ENCODE assay signal across 34 cellular contexts in genomic region chr1:45177452-45177851, GRCh38. TPM values are rescaled to one million over a fixed set of nuclear protein-coding genes. Genes with fewer than 3 reads are reported as not detected.
A peak's percentile ranks its signal among the peaks of the same experiment; 100 is the strongest.
DNase-seq lines count a peak whose midpoint lies in the region; ATAC-seq, FAIRE-seq and TF ChIP-seq lines count a peak whose summit lies in the region.
"Had no signal": no experiment of that assay in that cellular context is flagged by ENCODE, and none has a peak within 500 bp of the region (broad histone marks: within the 10 kb centered on the region; RNA-seq: fewer than 3 reads in every experiment).

No MANE protein-coding gene starts in this region.

- H3K36me3 ChIP-seq in K562 (ENCODE audit: control insufficient read depth, insufficient read depth, low read length) (no peaks in the 10 kb centered on the region), prostate gland (no peaks in the 10 kb centered on the region)
- H3K36me3 ChIP-seq: left ventricle myocardium inferior, stomach had no signal

- H3K27ac ChIP-seq in K562 (ENCODE audit: extremely low read depth, low read depth, low read length) = no peak overlapping the region
- H3K27ac ChIP-seq in prostate gland = no peak overlapping the region
- H3K27ac ChIP-seq: left ventricle myocardium inferior, stomach had no signal

- no TSS peak for BruUV-seq in K562 (replicated peaks; lab: Mats Ljungman, UMichigan)

- CTCF ChIA-PET in K562 (lab: Yijun Ruan, JAX; ENCODE audit: low intra/inter-chr PET ratio) = interaction anchor here (0.5 kb wide), 1 partner anchor 469 kb away, joined by 3 read pairs; no protein-coding TSS in a partner anchor
- CTCF ChIA-PET in GM10248 (lab: Yijun Ruan, JAX) = no interaction called here

- DNase-seq in ELR (ENCODE audit: low read depth) (peak; percentile 41), LHCN-M2 (ENCODE audit: low read depth) (peak; percentile 8), K562 (ENCODE audit: extremely low read depth in 1 of 4, low spot score in 3 of 4) (no peak), fibroblast of the aortic adventitia (ENCODE audit: low read depth) (peak; percentile 10), ureter (ENCODE audit: low spot score) (no peak), GM10248 (ENCODE audit: extremely low spot score) (no peak), prostate gland (ENCODE audit: low spot score) (no peak), mucosa of gallbladder (ENCODE audit: low spot score) (no peak)
- DNase-seq: ACHN; activated CD4-positive, alpha-beta memory T cell treated with anti-CD3 and anti-CD28 coated beads, Interleukin-2, amount 10 ng/mL, durations not matched to agents 7 days and 5 days; activated CD8-positive, alpha-beta memory T cell treated with anti-CD3 and anti-CD28 coated beads, Interleukin-2, amount 50 U/mL, for 48 hours; activated naive CD4-positive, alpha-beta T cell treated with anti-CD3 and anti-CD28 coated beads, Interleukin-2, amount 10 ng/mL, durations not matched to agents 7 days and 5 days; amniotic stem cell; CD4-positive, alpha-beta memory T cell; DND-41; head of caudate nucleus; islet precursor cell; Karpas-422; left ventricle myocardium inferior; mesendoderm; NCI-H1092 treated with DMSO at 0.1 percent for 48 hours; NCI-H1694 treated with DMSO at 0.1 percent for 48 hours; NCI-H2171 treated with DMSO at 0.1 percent for 48 hours; NCI-H510A treated with DMSO at 0.1 percent for 48 hours; posterior cingulate gyrus; stimulated activated CD4-positive, alpha-beta T cell treated with anti-CD3 and anti-CD28 coated beads, Interleukin-4, amount 100 ng/mL, for 1 hour; stomach; T-helper 17 cell had no signal

- no peaks in the 10 kb centered on the region for H3K9me1 ChIP-seq in K562 (ENCODE audit: control insufficient read depth, insufficient read depth, low read length)

- H4K20me1 ChIP-seq in K562 (replicated peaks; ENCODE audit: control insufficient read depth, insufficient read depth, low read length) = no peaks in the 10 kb centered on the region

- POLR2A ChIA-PET in K562 (lab: Yijun Ruan, JAX) (no interaction called here), GM10248 (lab: Yijun Ruan, JAX) (no interaction called here)

- WGBS in K562 (ENCODE audit: insufficient coverage, low coverage, missing lambda C conversion rate) = 0% methylated on average over 1 of the region's 1 CpG
- WGBS in prostate gland = 72% methylated on average over 1 of the region's 1 CpG

- intact Hi-C loops in K562 (cut with micrococcal nuclease) (no loop called here), prostate gland (cut with DNase I) (no loop called here)

- TF ChIP-seq RAD21 in K562 (CRISPR knock-in tag; conservative IDR thresholded peaks at IDR 0.05 in 1 of 2, IDR thresholded peaks at IDR 0.05 in 1 of 2) = no peak

- no peaks in the 10 kb centered on the region for H3K79me2 ChIP-seq in K562 (ENCODE audit: control insufficient read depth, insufficient read depth, low read length)

- no peak for TF ChIP-seq POLR2A in K562 (conservative IDR thresholded peaks at IDR 0.05)
- no peak for TF ChIP-seq POLR2A in prostate gland (IDR thresholded peaks at IDR 0.05)

- H3K4me3 ChIP-seq in K562 (no peak overlapping the region), fibroblast of the aortic adventitia (ENCODE audit: low read depth, low read length) (no peak overlapping the region), prostate gland (no peak overlapping the region)
- H3K4me3 ChIP-seq: GM23338, left ventricle myocardium inferior, stomach had no signal

- H3K4me1 ChIP-seq in K562 (replicated peaks in 1 of 2; ENCODE audit: control insufficient read depth in 2 of 2, insufficient read depth in 2 of 2, low read length in 2 of 2) (no peaks in the 10 kb centered on the region; a peak in 1 of 5 replicates), prostate gland (replicated peaks) (no peaks in the 10 kb centered on the region)
- H3K4me1 ChIP-seq: left ventricle myocardium inferior had no signal

- no peak for TF ChIP-seq EP300 in K562 (IDR thresholded peaks at IDR 0.05; ENCODE audit: low read length)

- FAIRE-seq in K562 (lab: Jason Lieb, UNC) = no peak
- FAIRE-seq: D721Med had no signal

- no peak for TF ChIP-seq CTCF in K562 (IDR thresholded peaks at IDR 0.05 in 2 of 3, conservative IDR thresholded peaks at IDR 0.05 in 1 of 3; ENCODE audit: insufficient read depth in 2 of 3, low read depth in 1 of 3, low read length in 3 of 3)
- no peak for TF ChIP-seq CTCF in fibroblast of the aortic adventitia (IDR thresholded peaks at IDR 0.05; ENCODE audit: insufficient read depth, low read length)
- TF ChIP-seq CTCF in GM10248 (IDR thresholded peaks at IDR 0.05; ENCODE audit: control extremely low read depth, extremely low read depth, low read depth, missing control alignments) = no peak
- TF ChIP-seq CTCF in prostate gland (IDR thresholded peaks at IDR 0.05) = no peak

- in situ Hi-C loops in K562 (cut with MboI) = no loop called here

- H3K9ac ChIP-seq in K562 (ENCODE audit: insufficient read depth in 1 of 2, low read depth in 2 of 2, low read length in 2 of 2) = no peak overlapping the region

- no peak overlapping the region for H2AFZ ChIP-seq in K562 (ENCODE audit: low read depth, low read length)
- H2AFZ ChIP-seq: GM23338 had no signal

- H3K27me3 ChIP-seq in K562 (ENCODE audit: control insufficient read depth in 2 of 2, insufficient read depth in 2 of 2, low read length in 2 of 2) (peaks cover 2 to 5% of the 10 kb centered on the region in 2 experiments; a peak in 2 of 5 replicates), prostate gland (replicated peaks; ENCODE audit: insufficient read depth) (no peaks in the 10 kb centered on the region)
- H3K27me3 ChIP-seq: stomach had no signal

- H3K9me3 ChIP-seq in K562 (replicated peaks; ENCODE audit: control insufficient read depth, insufficient read depth, low read depth, low read length) (peaks cover 6% of the 10 kb centered on the region; the same call in 1 of the 2 replicates), prostate gland (no peaks in the 10 kb centered on the region)

- ATAC-seq in K562 = no peak
- ATAC-seq: activated T-helper 17 cell treated with anti-CD3 and anti-CD28 coated beads, Interleukin-2, amount 50 U/mL, for 72 hours; GM23338; Right ventricle myocardium inferior; sciatic nerve; SK-N-SH treated with all-trans-retinoic acid at 6 μM for 48 hours; T-helper 17 cell had no signal

- H3K4me2 ChIP-seq in K562 (ENCODE audit: insufficient read depth, low read length) = no peak overlapping the region
- H3K4me2 ChIP-seq: GM23338 had no signal

TF ChIP-seq in K562, 482 proteins besides CTCF, POLR2A, EP300 and RAD21:
- TF ChIP-seq CEBPB (tag; IDR thresholded peaks at IDR 0.05) (peak; percentile 70), DEAF1 (CRISPR knock-in tag; IDR thresholded peaks at IDR 0.05) (no peak), CEBPG (CRISPR knock-in tag; IDR thresholded peaks at IDR 0.05) (no peak), CEBPG (tag; conservative IDR thresholded peaks at IDR 0.05 in 1 of 2, IDR thresholded peaks at IDR 0.05 in 1 of 2) (peak in 1 of 2 experiments; percentile 75; a peak in 2 of 4 replicates), ZNF740 (CRISPR knock-in tag; IDR thresholded peaks at IDR 0.05) (no peak), ZNF740 (tag; IDR thresholded peaks at IDR 0.05) (no peak)

RNA-seq across cellular contexts. Expression of gene ZSWIM5, which starts 29.0 kb away (rescaled TPM):
- total RNA-seq in LHCN-M2 (2014; rRNA removed) = under 0.01 and 0.06 TPM in 2 replicates
- polyA plus RNA-seq in LHCN-M2 (2012) = 0.02 TPM
- 0.05 TPM in 1 of 2 replicates, not detected in the other for total RNA-seq in K562 (2011; cell fraction: chromatin; rRNA removed; ENCODE audit: low replicate concordance)
- 0.17 TPM in 1 of 2 replicates, not detected in the other for total RNA-seq in K562 (2011; cell fraction: nucleolus; rRNA removed)
- total RNA-seq in K562 (2011; cell fraction: nucleoplasm; rRNA removed) = not detected in 2 replicates
- total RNA-seq in K562 (2014; rRNA removed) = under 0.01 and 0.08 TPM in 2 replicates
- total RNA-seq in K562 (2014; rRNA removed; fragmentation: Illumina TruSeq; extraction: Trizol) = 0.04 TPM in 1 of 2 replicates, not detected in the other
- total RNA-seq in K562 (2015; rRNA removed; fragmentation: Illumina TruSeq; extraction: Trizol) = 0.04 TPM in 2 replicates
- total RNA-seq in K562 (2021) = 0.07 and 0.22 TPM in 2 replicates
- 0.01 TPM in 1 of 2 replicates, not detected in the other for polyA plus RNA-seq in K562 (2011; rRNA removed)
- polyA plus RNA-seq in K562 (2011; cell fraction: cytosol; rRNA removed) = 0.03 and 0.04 TPM in 2 replicates
- polyA plus RNA-seq in K562 (2011; cell fraction: nucleus; rRNA removed) = 0.03 and 0.06 TPM in 2 replicates
- polyA plus RNA-seq in K562 (2012) = 0.07 and 0.26 TPM in 2 replicates
- polyA plus RNA-seq in K562 (2014; fragmentation: Illumina TruSeq; extraction: Trizol) = 0.03 TPM in 1 of 2 replicates, not detected in the other
- polyA plus RNA-seq in K562 (2014; fragmentation: Nextera tagmentation; extraction: Ambion mirVana) = not detected
- 0.03 TPM in 1 of 2 replicates, not detected in the other for polyA plus RNA-seq in K562 (2014; rRNA removed)
- 0.11 and 0.12 TPM in 2 replicates for polyA minus RNA-seq in K562 (2011; rRNA and poly(A)+ RNA removed)
- not detected in 2 replicates for polyA minus RNA-seq in K562 (2011; cell fraction: cytosol; rRNA and poly(A)+ RNA removed)
- under 0.01 and 0.13 TPM in 2 replicates for polyA minus RNA-seq in K562 (2011; cell fraction: nucleus; rRNA and poly(A)+ RNA removed)
- total RNA-seq in fibroblast of the aortic adventitia (ENCODE audit: low replicate concordance) = 0.49 and 4.7 TPM in 2 replicates
- 4.4 TPM for total RNA-seq in ureter
- total RNA-seq in prostate gland = 10 to 100 TPM in 1 of 2 donors, 1 to 10 TPM in 1; 7.2 to 18.6 TPM
- 4.4 TPM for total RNA-seq in mucosa of gallbladder

Comparison
In these comparisons a context has a peak if more than half of its experiments do, and no peak if none do; other contexts are left out.
1. DNase-seq: peak in ELR (single experiment), LHCN-M2 (single experiment) and fibroblast of the aortic adventitia (single experiment); none in K562 (0 of 4), ureter (single experiment), GM10248 (single experiment), prostate gland (single experiment) and mucosa of gallbladder (single experiment).